8 cellular contexts compared by ENCODE assay signal in the genomic region with DNA sequence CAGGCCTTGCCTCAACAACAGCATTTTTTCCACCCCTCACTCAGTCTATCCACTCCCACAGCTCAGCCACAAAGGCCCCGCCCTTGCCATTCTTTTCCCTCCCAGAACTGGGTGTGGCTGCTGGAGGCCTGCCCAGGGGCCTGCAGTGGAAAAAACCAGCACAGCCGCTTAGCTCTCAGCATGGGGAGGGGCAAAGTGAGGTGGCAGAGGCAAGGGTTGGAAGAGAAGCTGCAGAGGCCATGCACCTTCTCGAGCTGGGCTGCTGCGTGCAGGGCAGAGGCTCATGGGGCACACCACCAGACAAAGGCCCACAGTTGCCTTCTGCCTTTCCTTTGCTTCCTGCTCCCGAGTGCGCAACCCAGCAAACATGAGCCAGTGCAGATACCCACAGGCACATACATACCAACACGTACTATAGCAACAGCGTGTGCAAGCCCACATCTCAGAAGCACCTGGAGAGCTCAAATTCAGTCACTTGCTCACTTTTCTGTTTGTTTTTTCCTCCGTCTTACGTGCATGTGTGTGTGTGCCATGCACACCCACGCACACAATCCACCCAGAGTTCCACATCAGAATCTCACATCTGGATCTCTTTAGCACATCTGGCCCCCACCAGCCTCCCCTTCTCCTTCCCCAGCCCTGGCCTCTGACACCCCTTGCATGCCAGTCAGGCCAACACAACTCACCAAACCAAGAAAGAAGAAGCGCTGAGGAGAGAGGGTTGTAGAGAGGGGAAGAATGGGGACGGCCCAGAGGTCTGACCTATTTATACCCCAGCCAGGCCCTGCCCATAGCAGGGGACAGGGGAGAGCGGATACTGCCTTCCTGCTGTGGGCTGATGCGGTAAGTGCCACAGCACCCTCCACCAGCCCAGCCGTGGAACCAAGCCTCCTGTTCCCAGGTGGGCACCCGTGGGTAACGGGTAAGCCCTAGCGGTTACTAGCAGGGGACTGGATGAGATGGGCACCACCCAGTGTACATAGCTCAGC. TPM values are rescaled to one million over a fixed set of nuclear protein-coding genes. Genes with fewer than 3 reads are reported as not detected.
DNase-seq lines count a peak whose midpoint lies in the region; ATAC-seq lines count a peak whose summit lies in the region.

Gene S100A4, minus strand, starts transcription at position 740 of the 989 bp plus-strand sequence. CDS start 1,012 bp downstream, outside the sequence.

- H3K9me3 Mint-ChIP-seq in T-helper 1 cell treated with Interleukin-12 subunit alpha and Interleukin-12 subunit beta and Interleukin-4 antibody, amounts not matched to agents 30 μg/mL and 1 μg/mL, for 36 hours, result no peaks in the 10 kb centered on the region

- H3K36me3 Mint-ChIP-seq in T-helper 1 cell treated with Interleukin-12 subunit alpha and Interleukin-12 subunit beta and Interleukin-4 antibody, amounts not matched to agents 30 μg/mL and 1 μg/mL, for 36 hours (ENCODE audit: low read depth), result peaks cover 30% of the 10 kb centered on the region

- H3K9me3 ChIP-seq in BLaER1 treated with 17β-estradiol and CSF1 and Interleukin-3, amounts not matched to agents 10 nM and 100 nM (replicated peaks in 1 of 11), result no peaks in the 10 kb centered on the region

- WGBS in adipose tissue, 3 donors, result 15 to 54% (median 21%) methylated on average over 19 of the region's 19 CpGs
- 37% methylated on average over 19 of the region's 19 CpGs for WGBS in urinary bladder

- H4K20me1 ChIP-seq in BLaER1 treated with 17β-estradiol and CSF1 and Interleukin-3, amounts not matched to agents 10 nM and 100 nM, result peaks cover 0 to 35% (median 0%) of the 10 kb centered on the region in 11 experiments; a peak in 6 of 22 replicates

- peak within 1 kb of the TSS; percentile 61 to 85 (median 78) for H3K27ac ChIP-seq in BLaER1 treated with 17β-estradiol and CSF1 and Interleukin-3, amounts not matched to agents 10 nM and 100 nM
- H3K27ac ChIP-seq in adipose tissue (ENCODE audit: low read depth, low read length) (peak within 1 kb of the TSS; percentile 53), urinary bladder (ENCODE audit: low read depth) (peak within 1 kb of the TSS; percentile 73)

- H3K4me3 ChIP-seq in BLaER1 treated with 17β-estradiol and CSF1 and Interleukin-3, amounts not matched to agents 10 nM and 100 nM, result peak within 1 kb of the TSS; percentile 34 to 82 (median 62)
- H3K4me3 ChIP-seq in urinary bladder (ENCODE audit: low read depth, low read length), result peak within 1 kb of the TSS; percentile 16

- peaks cover 90 to 100% (median 100%) of the 10 kb centered on the region in 10 experiments for H3K4me1 ChIP-seq in BLaER1 treated with 17β-estradiol and CSF1 and Interleukin-3, amounts not matched to agents 10 nM and 100 nM
- peaks cover 2% of the 10 kb centered on the region for H3K4me1 ChIP-seq in urinary bladder (ENCODE audit: insufficient read depth)

- H3K4me2 ChIP-seq in BLaER1 treated with 17β-estradiol and CSF1 and Interleukin-3, amounts not matched to agents 10 nM and 100 nM, result peak within 1 kb of the TSS; percentile 86 to 100 (median 95)

- H3K9ac ChIP-seq in BLaER1 treated with 17β-estradiol and CSF1 and Interleukin-3, amounts not matched to agents 10 nM and 100 nM, result peak within 1 kb of the TSS; percentile 66 to 79 (median 76)

- H3K27me3 Mint-ChIP-seq in T-helper 1 cell treated with Interleukin-12 subunit alpha and Interleukin-12 subunit beta and Interleukin-4 antibody, amounts not matched to agents 30 μg/mL and 1 μg/mL, for 36 hours (ENCODE audit: low read depth), result no peaks in the 10 kb centered on the region

- ATAC-seq in GM21786 (IDR thresholded peaks at IDR 0.05; ENCODE audit: unreplicated experiment) (peak; percentile 65), left ventricle myocardium superior (peak; percentile 93)

- intact Hi-C loops in left ventricle myocardium superior (cut with micrococcal nuclease), result no loop called here

- H3K4me1 Mint-ChIP-seq in T-helper 1 cell treated with Interleukin-12 subunit alpha and Interleukin-12 subunit beta and Interleukin-4 antibody, amounts not matched to agents 30 μg/mL and 1 μg/mL, for 36 hours (ENCODE audit: low read depth), result peaks cover 78% of the 10 kb centered on the region

- peaks cover 0 to 25% (median 15%) of the 10 kb centered on the region in 11 experiments; a peak in 13 of 22 replicates for H3K36me3 ChIP-seq in BLaER1 treated with 17β-estradiol and CSF1 and Interleukin-3, amounts not matched to agents 10 nM and 100 nM
- H3K36me3 ChIP-seq in urinary bladder (ENCODE audit: insufficient read depth), result no peaks in the 10 kb centered on the region

- DNase-seq in NCI-H1436 treated with DMSO at 0.1 percent for 48 hours (lab: John Stamatoyannopoulos, UW), result peak; percentile 86
- DNase-seq in left ventricle myocardium superior, result peak; percentile 95
- peak; percentile 53 for DNase-seq in putamen (ENCODE audit: low spot score)

- peak within 1 kb of the TSS; percentile 93 for H3K4me3 Mint-ChIP-seq in T-helper 1 cell treated with Interleukin-12 subunit alpha and Interleukin-12 subunit beta and Interleukin-4 antibody, amounts not matched to agents 30 μg/mL and 1 μg/mL, for 36 hours

- no peaks in the 10 kb centered on the region for H3K27me3 ChIP-seq in BLaER1 treated with 17β-estradiol and CSF1 and Interleukin-3, amounts not matched to agents 10 nM and 100 nM

- H3K27ac Mint-ChIP-seq in T-helper 1 cell treated with Interleukin-12 subunit alpha and Interleukin-12 subunit beta and Interleukin-4 antibody, amounts not matched to agents 30 μg/mL and 1 μg/mL, for 36 hours, result peak within 1 kb of the TSS; percentile 96

RNA-seq across cellular contexts. Expression of gene S100A4, which starts in this region (rescaled TPM):
- polyA plus RNA-seq in adipose tissue, result 1,000 to 10,000 TPM in 1 of 3 donors, 100 to 1,000 TPM in 1, 10 to 100 TPM in 1; 46.0 to 3,087 (median 447) TPM
- total RNA-seq in left ventricle myocardium superior, result 114 TPM
- total RNA-seq in urinary bladder, result 113 TPM
- polyA plus RNA-seq in urinary bladder, result 440 TPM

Comparison
In these comparisons a context has a peak if more than half of its experiments do, and no peak if none do; other contexts are left out.
1. Peak in every context shown above with its lines: DNase-seq, ATAC-seq, H3K4me3 ChIP-seq and H3K27ac ChIP-seq.